In the genomic region with DNA sequence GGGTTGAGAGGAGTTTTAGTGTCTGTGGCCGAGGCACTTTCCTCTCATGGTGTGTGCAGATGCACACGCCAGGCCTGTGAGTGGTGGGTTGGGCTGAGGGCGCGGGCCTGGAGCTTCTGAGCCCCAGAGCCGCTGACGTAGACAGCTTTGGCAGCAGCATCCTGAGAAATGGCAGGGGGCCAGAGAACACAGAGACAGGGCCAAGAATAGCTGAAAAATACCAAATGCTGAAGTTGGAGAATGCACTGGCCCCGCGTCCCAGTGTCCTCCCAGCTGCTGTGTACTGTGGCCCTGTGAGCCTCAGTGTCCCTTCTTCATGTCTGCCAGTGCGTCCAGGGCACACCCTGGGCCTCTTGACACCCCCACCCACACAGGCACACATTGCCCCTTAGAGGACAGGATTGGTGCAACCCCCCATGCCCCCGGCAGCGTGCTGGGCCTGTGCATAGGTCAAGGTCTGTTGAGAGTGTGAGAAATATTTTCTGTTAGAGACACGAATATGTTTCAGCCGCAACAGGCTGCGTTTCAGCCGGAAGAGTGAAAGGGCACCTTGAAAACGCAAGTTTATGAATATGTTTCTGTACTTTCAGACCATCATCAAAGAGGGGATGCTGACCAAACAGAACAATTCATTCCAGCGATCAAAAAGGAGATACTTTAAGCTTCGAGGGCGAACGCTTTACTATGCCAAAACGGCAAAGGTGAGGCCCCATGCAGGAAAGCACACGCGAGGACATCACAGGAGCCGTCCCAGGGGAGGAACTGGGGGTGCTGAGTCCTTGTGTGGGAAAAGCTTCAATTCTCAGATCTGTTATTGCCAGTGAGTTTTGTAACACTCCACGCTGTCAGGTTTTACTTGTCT, we compare ENCODE assay signal across 1 cellular context.
A peak's percentile ranks its signal among the peaks of the same experiment; 100 is the strongest.
TF ChIP-seq lines count a peak whose summit lies in the region.

No MANE protein-coding gene starts in this region.

TF ChIP-seq in HepG2, 621 proteins besides CTCF, POLR2A, EP300 and RAD21 (continued from another document and continues in another):
- TF ChIP-seq, protein P1, sequence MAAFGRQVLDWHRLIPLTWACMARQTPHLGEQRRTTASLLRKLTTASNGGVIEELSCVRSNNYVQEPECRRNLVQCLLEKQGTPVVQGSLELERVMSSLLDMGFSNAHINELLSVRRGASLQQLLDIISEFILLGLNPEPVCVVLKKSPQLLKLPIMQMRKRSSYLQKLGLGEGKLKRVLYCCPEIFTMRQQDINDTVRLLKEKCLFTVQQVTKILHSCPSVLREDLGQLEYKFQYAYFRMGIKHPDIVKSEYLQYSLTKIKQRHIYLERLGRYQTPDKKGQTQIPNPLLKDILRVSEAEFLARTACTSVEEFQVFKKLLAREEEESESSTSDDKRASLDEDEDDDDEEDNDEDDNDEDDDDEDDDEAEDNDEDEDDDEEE (CRISPR knock-in tag; IDR thresholded peaks at IDR 0.05): no peak; the same call in 1 of the 2 replicates
- TF ChIP-seq ZSCAN20 (CRISPR knock-in tag; IDR thresholded peaks at IDR 0.05; ENCODE audit: borderline replicate concordance) (no peak), RBFOX2 (IDR thresholded peaks at IDR 0.05; ENCODE audit: low read depth, low read length) (no peak), AGO1 (IDR thresholded peaks at IDR 0.05; ENCODE audit: low read depth, low read length, poor library complexity, severe bottlenecking) (no peak), AGO2 (optimal IDR thresholded peaks at IDR 0.05; ENCODE audit: low read depth, low read length) (no peak), NCOR1 (IDR thresholded peaks at IDR 0.05; ENCODE audit: borderline replicate concordance, low read length) (peak; percentile 94), ERF (CRISPR knock-in tag; IDR thresholded peaks at IDR 0.05) (peak; percentile 33), NCOA5 (CRISPR knock-in tag; IDR thresholded peaks at IDR 0.05) (no peak), WIZ (CRISPR knock-in tag; IDR thresholded peaks at IDR 0.05) (no peak), U2AF2 (IDR thresholded peaks at IDR 0.05; ENCODE audit: low read depth, low read length) (no peak), ZNF510 (CRISPR knock-in tag; IDR thresholded peaks at IDR 0.05; ENCODE audit: low read depth) (no peak), FOXK2 (IDR thresholded peaks at IDR 0.05) (no peak), GTF2F1 (IDR thresholded peaks at IDR 0.05; ENCODE audit: low read length) (no peak), ZFX (CRISPR knock-in tag; IDR thresholded peaks at IDR 0.05; ENCODE audit: low read depth) (peak; percentile 85), ZNF274 (CRISPR knock-in tag; IDR thresholded peaks at IDR 0.05) (no peak; the same call in 1 of the 2 replicates), ZFP1 (CRISPR knock-in tag; IDR thresholded peaks at IDR 0.05) (0 out of 2 replicates have a peak, but pooled peaks have one; percentile 50), ZFP82 (CRISPR knock-in tag; IDR thresholded peaks at IDR 0.05; ENCODE audit: borderline replicate concordance) (no peak; the same call in 1 of the 2 replicates), HOXA7 (CRISPR knock-in tag; IDR thresholded peaks at IDR 0.05) (no peak), SP1 (IDR thresholded peaks at IDR 0.05) (no peak), SP1 (CRISPR knock-in tag; IDR thresholded peaks at IDR 0.05) (no peak), ZBTB42 (CRISPR knock-in tag; IDR thresholded peaks at IDR 0.05) (no peak), NCOA1 (CRISPR knock-in tag; IDR thresholded peaks at IDR 0.05) (no peak), ZNF841 (CRISPR knock-in tag; IDR thresholded peaks at IDR 0.05; ENCODE audit: borderline replicate concordance) (no peak), PTBP1 (IDR thresholded peaks at IDR 0.05; ENCODE audit: low read depth, low read length, poor library complexity, severe bottlenecking) (no peak), PAX8 (CRISPR knock-in tag; IDR thresholded peaks at IDR 0.05; ENCODE audit: borderline replicate concordance) (no peak), MED8 (CRISPR knock-in tag; IDR thresholded peaks at IDR 0.05; ENCODE audit: insufficient replicate concordance) (no peak), SIN3A (IDR thresholded peaks at IDR 0.05; ENCODE audit: borderline replicate concordance, low read depth, low read length) (no peak), NRL (CRISPR knock-in tag; IDR thresholded peaks at IDR 0.05; ENCODE audit: borderline replicate concordance) (peak; percentile 56), PHF20 (CRISPR knock-in tag; IDR thresholded peaks at IDR 0.05) (no peak), TARDBP (CRISPR knock-in tag; IDR thresholded peaks at IDR 0.05) (peak; percentile 91), ZFP37 (CRISPR knock-in tag; IDR thresholded peaks at IDR 0.05; ENCODE audit: borderline replicate concordance) (0 out of 2 replicates have a peak, but pooled peaks have one; percentile 23), ZNF552 (CRISPR knock-in tag; IDR thresholded peaks at IDR 0.05; ENCODE audit: borderline replicate concordance) (no peak), TGIF2 (CRISPR knock-in tag; IDR thresholded peaks at IDR 0.05) (no peak), CENPX (CRISPR knock-in tag; IDR thresholded peaks at IDR 0.05) (no peak), ZKSCAN8 (CRISPR knock-in tag; IDR thresholded peaks at IDR 0.05; ENCODE audit: borderline replicate concordance) (no peak), REPIN1 (CRISPR knock-in tag; IDR thresholded peaks at IDR 0.05; ENCODE audit: borderline replicate concordance, low read depth) (peak; percentile 90), ZNF598 (CRISPR knock-in tag; IDR thresholded peaks at IDR 0.05; ENCODE audit: borderline replicate concordance) (peak; percentile 90; the same call in 1 of the 2 replicates), ZBTB1 (CRISPR knock-in tag; IDR thresholded peaks at IDR 0.05; ENCODE audit: borderline replicate concordance) (no peak), ZNF382 (CRISPR knock-in tag; IDR thresholded peaks at IDR 0.05; ENCODE audit: borderline replicate concordance) (no peak), KLF13 (CRISPR knock-in tag; IDR thresholded peaks at IDR 0.05) (0 out of 2 replicates have a peak, but pooled peaks have one; percentile 70), CHD2 (IDR thresholded peaks at IDR 0.05; ENCODE audit: low read depth, low read length) (no peak), ZNF33A (CRISPR knock-in tag; IDR thresholded peaks at IDR 0.05; ENCODE audit: borderline replicate concordance) (no peak), SP5 (CRISPR knock-in tag; IDR thresholded peaks at IDR 0.05; ENCODE audit: borderline replicate concordance, low read depth) (0 out of 2 replicates have a peak, but pooled peaks have one; percentile 42), IRF2 (CRISPR knock-in tag; IDR thresholded peaks at IDR 0.05) (peak; percentile 46; the same call in 1 of the 2 replicates), MYC (CRISPR knock-in tag; IDR thresholded peaks at IDR 0.05; ENCODE audit: borderline replicate concordance) (peak; percentile 87), KMT2A (CRISPR knock-in tag; IDR thresholded peaks at IDR 0.05) (peak; percentile 80)
- TF ChIP-seq, protein P2, sequence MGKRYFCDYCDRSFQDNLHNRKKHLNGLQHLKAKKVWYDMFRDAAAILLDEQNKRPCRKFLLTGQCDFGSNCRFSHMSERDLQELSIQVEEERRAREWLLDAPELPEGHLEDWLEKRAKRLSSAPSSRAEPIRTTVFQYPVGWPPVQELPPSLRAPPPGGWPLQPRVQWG (CRISPR knock-in tag; IDR thresholded peaks at IDR 0.05; ENCODE audit: borderline replicate concordance, low read depth): no peak
- TF ChIP-seq, protein P3, sequence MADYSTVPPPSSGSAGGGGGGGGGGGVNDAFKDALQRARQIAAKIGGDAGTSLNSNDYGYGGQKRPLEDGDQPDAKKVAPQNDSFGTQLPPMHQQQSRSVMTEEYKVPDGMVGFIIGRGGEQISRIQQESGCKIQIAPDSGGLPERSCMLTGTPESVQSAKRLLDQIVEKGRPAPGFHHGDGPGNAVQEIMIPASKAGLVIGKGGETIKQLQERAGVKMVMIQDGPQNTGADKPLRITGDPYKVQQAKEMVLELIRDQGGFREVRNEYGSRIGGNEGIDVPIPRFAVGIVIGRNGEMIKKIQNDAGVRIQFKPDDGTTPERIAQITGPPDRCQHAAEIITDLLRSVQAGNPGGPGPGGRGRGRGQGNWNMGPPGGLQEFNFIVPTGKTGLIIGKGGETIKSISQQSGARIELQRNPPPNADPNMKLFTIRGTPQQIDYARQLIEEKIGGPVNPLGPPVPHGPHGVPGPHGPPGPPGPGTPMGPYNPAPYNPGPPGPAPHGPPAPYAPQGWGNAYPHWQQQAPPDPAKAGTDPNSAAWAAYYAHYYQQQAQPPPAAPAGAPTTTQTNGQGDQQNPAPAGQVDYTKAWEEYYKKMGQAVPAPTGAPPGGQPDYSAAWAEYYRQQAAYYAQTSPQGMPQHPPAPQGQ (CRISPR knock-in tag; IDR thresholded peaks at IDR 0.05; ENCODE audit: borderline replicate concordance): no peak
- TF ChIP-seq, protein P4, sequence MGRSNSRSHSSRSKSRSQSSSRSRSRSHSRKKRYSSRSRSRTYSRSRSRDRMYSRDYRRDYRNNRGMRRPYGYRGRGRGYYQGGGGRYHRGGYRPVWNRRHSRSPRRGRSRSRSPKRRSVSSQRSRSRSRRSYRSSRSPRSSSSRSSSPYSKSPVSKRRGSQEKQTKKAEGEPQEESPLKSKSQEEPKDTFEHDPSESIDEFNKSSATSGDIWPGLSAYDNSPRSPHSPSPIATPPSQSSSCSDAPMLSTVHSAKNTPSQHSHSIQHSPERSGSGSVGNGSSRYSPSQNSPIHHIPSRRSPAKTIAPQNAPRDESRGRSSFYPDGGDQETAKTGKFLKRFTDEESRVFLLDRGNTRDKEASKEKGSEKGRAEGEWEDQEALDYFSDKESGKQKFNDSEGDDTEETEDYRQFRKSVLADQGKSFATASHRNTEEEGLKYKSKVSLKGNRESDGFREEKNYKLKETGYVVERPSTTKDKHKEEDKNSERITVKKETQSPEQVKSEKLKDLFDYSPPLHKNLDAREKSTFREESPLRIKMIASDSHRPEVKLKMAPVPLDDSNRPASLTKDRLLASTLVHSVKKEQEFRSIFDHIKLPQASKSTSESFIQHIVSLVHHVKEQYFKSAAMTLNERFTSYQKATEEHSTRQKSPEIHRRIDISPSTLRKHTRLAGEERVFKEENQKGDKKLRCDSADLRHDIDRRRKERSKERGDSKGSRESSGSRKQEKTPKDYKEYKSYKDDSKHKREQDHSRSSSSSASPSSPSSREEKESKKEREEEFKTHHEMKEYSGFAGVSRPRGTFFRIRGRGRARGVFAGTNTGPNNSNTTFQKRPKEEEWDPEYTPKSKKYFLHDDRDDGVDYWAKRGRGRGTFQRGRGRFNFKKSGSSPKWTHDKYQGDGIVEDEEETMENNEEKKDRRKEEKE (IDR thresholded peaks at IDR 0.05): no peak
- TF ChIP-seq, protein P5, sequence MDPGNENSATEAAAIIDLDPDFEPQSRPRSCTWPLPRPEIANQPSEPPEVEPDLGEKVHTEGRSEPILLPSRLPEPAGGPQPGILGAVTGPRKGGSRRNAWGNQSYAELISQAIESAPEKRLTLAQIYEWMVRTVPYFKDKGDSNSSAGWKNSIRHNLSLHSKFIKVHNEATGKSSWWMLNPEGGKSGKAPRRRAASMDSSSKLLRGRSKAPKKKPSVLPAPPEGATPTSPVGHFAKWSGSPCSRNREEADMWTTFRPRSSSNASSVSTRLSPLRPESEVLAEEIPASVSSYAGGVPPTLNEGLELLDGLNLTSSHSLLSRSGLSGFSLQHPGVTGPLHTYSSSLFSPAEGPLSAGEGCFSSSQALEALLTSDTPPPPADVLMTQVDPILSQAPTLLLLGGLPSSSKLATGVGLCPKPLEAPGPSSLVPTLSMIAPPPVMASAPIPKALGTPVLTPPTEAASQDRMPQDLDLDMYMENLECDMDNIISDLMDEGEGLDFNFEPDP (CRISPR knock-in tag; conservative IDR thresholded peaks at IDR 0.05): peak; percentile 91; the same call in 1 of the 2 replicates
- TF ChIP-seq, protein P6, sequence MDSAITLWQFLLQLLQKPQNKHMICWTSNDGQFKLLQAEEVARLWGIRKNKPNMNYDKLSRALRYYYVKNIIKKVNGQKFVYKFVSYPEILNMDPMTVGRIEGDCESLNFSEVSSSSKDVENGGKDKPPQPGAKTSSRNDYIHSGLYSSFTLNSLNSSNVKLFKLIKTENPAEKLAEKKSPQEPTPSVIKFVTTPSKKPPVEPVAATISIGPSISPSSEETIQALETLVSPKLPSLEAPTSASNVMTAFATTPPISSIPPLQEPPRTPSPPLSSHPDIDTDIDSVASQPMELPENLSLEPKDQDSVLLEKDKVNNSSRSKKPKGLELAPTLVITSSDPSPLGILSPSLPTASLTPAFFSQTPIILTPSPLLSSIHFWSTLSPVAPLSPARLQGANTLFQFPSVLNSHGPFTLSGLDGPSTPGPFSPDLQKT (CRISPR knock-in tag; IDR thresholded peaks at IDR 0.05; ENCODE audit: borderline replicate concordance): no peak
- TF ChIP-seq, protein P7, sequence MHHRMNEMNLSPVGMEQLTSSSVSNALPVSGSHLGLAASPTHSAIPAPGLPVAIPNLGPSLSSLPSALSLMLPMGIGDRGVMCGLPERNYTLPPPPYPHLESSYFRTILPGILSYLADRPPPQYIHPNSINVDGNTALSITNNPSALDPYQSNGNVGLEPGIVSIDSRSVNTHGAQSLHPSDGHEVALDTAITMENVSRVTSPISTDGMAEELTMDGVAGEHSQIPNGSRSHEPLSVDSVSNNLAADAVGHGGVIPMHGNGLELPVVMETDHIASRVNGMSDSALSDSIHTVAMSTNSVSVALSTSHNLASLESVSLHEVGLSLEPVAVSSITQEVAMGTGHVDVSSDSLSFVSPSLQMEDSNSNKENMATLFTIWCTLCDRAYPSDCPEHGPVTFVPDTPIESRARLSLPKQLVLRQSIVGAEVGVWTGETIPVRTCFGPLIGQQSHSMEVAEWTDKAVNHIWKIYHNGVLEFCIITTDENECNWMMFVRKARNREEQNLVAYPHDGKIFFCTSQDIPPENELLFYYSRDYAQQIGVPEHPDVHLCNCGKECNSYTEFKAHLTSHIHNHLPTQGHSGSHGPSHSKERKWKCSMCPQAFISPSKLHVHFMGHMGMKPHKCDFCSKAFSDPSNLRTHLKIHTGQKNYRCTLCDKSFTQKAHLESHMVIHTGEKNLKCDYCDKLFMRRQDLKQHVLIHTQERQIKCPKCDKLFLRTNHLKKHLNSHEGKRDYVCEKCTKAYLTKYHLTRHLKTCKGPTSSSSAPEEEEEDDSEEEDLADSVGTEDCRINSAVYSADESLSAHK (CRISPR knock-in tag; IDR thresholded peaks at IDR 0.05; ENCODE audit: borderline replicate concordance): no peak
- TF ChIP-seq, protein P8, sequence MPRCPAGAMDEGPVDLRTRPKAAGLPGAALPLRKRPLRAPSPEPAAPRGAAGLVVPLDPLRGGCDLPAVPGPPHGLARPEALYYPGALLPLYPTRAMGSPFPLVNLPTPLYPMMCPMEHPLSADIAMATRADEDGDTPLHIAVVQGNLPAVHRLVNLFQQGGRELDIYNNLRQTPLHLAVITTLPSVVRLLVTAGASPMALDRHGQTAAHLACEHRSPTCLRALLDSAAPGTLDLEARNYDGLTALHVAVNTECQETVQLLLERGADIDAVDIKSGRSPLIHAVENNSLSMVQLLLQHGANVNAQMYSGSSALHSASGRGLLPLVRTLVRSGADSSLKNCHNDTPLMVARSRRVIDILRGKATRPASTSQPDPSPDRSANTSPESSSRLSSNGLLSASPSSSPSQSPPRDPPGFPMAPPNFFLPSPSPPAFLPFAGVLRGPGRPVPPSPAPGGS (CRISPR knock-in tag; IDR thresholded peaks at IDR 0.05): peak; percentile 88
- TF ChIP-seq, protein P9, sequence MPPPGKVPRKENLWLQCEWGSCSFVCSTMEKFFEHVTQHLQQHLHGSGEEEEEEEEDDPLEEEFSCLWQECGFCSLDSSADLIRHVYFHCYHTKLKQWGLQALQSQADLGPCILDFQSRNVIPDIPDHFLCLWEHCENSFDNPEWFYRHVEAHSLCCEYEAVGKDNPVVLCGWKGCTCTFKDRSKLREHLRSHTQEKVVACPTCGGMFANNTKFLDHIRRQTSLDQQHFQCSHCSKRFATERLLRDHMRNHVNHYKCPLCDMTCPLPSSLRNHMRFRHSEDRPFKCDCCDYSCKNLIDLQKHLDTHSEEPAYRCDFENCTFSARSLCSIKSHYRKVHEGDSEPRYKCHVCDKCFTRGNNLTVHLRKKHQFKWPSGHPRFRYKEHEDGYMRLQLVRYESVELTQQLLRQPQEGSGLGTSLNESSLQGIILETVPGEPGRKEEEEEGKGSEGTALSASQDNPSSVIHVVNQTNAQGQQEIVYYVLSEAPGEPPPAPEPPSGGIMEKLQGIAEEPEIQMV (CRISPR knock-in tag; IDR thresholded peaks at IDR 0.05; ENCODE audit: low read depth): peak; percentile 87; the same call in 1 of the 2 replicates
